29 cellular contexts compared by ENCODE assay signal in genomic region chr10:81116201-81116600, GRCh38.
DNase-seq lines count a peak whose midpoint lies in the region; ATAC-seq and TF ChIP-seq lines count a peak whose summit lies in the region.
"Had no signal": no experiment of that assay in that cellular context is flagged by ENCODE, and none has a peak within 500 bp of the region (broad histone marks: within the 10 kb centered on the region; RNA-seq: fewer than 3 reads in every experiment).

No MANE protein-coding gene starts in this region.

- peak; percentile 19 for DNase-seq in MCF 10A (ENCODE audit: unreplicated experiment)
- no peak for DNase-seq in breast epithelium (ENCODE audit: low spot score in 2 of 2)
- peak; percentile 37 for DNase-seq in T1000 (lab: John Stamatoyannopoulos, UW)
- peak; percentile 2 for DNase-seq in glomerular visceral epithelial cell (ENCODE audit: extremely low spot score)
- DNase-seq in NCI-H1694 treated with DMSO at 0.1 percent for 48 hours (lab: John Stamatoyannopoulos, UW), result no peak
- DNase-seq in right cardiac atrium, result no peak
- DNase-seq in activated CD4-positive, alpha-beta T cell treated with anti-CD3 and anti-CD28 coated beads, Interleukin-2, amount 50 U/mL, for 4 hours, result no peak
- no peak for DNase-seq in effector memory CD4-positive, alpha-beta T cell
- DNase-seq: activated CD4-positive, alpha-beta T cell treated with anti-CD3 and anti-CD28 coated beads, Interleukin-2, amount 50 U/mL, for 1 hour; anterior cingulate cortex; BE2C; DMS79 treated with DMSO at 0.1 percent for 48 hours; glutamatergic neuron; left colon; midbrain; MM.1S; natural killer cell; NCI-H146; NCI-H2171 treated with DMSO at 0.1 percent for 48 hours; NCI-H526 treated with DMSO at 0.1 percent for 48 hours; spleen; stimulated activated CD4-positive, alpha-beta T cell treated with anti-CD3 and anti-CD28 coated beads, Interleukin-2, amount 100 ng/mL, for 48 hours; upper lobe of right lung had no signal

- no peak for TF ChIP-seq POLR2A in breast epithelium (IDR thresholded peaks at IDR 0.05)

- no peak for ATAC-seq in right cardiac atrium
- ATAC-seq: HCT116; left colon; natural killer cell; SK-N-SH treated with all-trans-retinoic acid at 6 μM for 48 hours; stimulated activated memory B cell treated with anti-CD40 and anti-IgM and Interleukin-4, amounts not matched to agents 10 μg/mL and 1 μg/mL and 100 μg/mL, for 72 hours; upper lobe of right lung; WTC11 had no signal

- WGBS in right cardiac atrium, result 74% methylated on average over 4 of the region's 4 CpGs

- no peaks in the 10 kb centered on the region for H3K36me3 Mint-ChIP-seq in MCF 10A (ENCODE audit: insufficient read depth, unreplicated experiment)
- H3K36me3 Mint-ChIP-seq: activated naive CD4-positive, alpha-beta T cell treated with anti-CD3 and anti-CD28 coated beads, Interleukin-2, amount 50 U/mL, for 24 hours; natural killer cell; stimulated activated memory B cell treated with anti-CD40 and anti-IgM and Interleukin-4, amounts not matched to agents 10 μg/mL and 1 μg/mL and 100 μg/mL, for 72 hours; WTC11 had no signal

- intact Hi-C loops in MCF 10A (cut with micrococcal nuclease) (no loop called here), breast epithelium (cut with DNase I; ENCODE audit: low total_unique reads) (no loop called here), right cardiac atrium (cut with DNase I) (no loop called here)

- H3K9me3 ChIP-seq in breast epithelium (no peaks in the 10 kb centered on the region), right cardiac atrium (ENCODE audit: control insufficient read depth, low read length) (no peaks in the 10 kb centered on the region)
- no peaks in the 10 kb centered on the region for H3K9me3 ChIP-seq in effector memory CD4-positive, alpha-beta T cell (ENCODE audit: control insufficient read depth, low read length)
- H3K9me3 ChIP-seq: BE2C, right atrium auricular region, spleen, upper lobe of right lung had no signal

- H3K4me1 ChIP-seq in breast epithelium (no peaks in the 10 kb centered on the region), right cardiac atrium (ENCODE audit: control insufficient read depth, insufficient read depth, low read length) (no peaks in the 10 kb centered on the region)
- no peaks in the 10 kb centered on the region for H3K4me1 ChIP-seq in effector memory CD4-positive, alpha-beta T cell (ENCODE audit: control insufficient read depth, insufficient read depth, low read length, poor library complexity, severe bottlenecking)
- H3K4me1 ChIP-seq: BE2C, right atrium auricular region, spleen, upper lobe of right lung had no signal

- no peak overlapping the region for H3K27ac Mint-ChIP-seq in MCF 10A (ENCODE audit: low read depth, unreplicated experiment)
- H3K27ac Mint-ChIP-seq: activated naive CD4-positive, alpha-beta T cell treated with anti-CD3 and anti-CD28 coated beads, Interleukin-2, amount 50 U/mL, for 24 hours; natural killer cell; stimulated activated memory B cell treated with anti-CD40 and anti-IgM and Interleukin-4, amounts not matched to agents 10 μg/mL and 1 μg/mL and 100 μg/mL, for 72 hours; WTC11 had no signal

- H3K36me3 ChIP-seq in breast epithelium, result no peaks in the 10 kb centered on the region
- H3K36me3 ChIP-seq in effector memory CD4-positive, alpha-beta T cell (ENCODE audit: control insufficient read depth, insufficient read depth, low read length), result no peaks in the 10 kb centered on the region
- H3K36me3 ChIP-seq: BE2C, right atrium auricular region, spleen, upper lobe of right lung had no signal

- no peaks in the 10 kb centered on the region for H3K27me3 ChIP-seq in breast epithelium
- H3K27me3 ChIP-seq in right cardiac atrium (ENCODE audit: control insufficient read depth, insufficient read depth), result no peaks in the 10 kb centered on the region
- no peaks in the 10 kb centered on the region for H3K27me3 ChIP-seq in effector memory CD4-positive, alpha-beta T cell (replicated peaks; ENCODE audit: control insufficient read depth, insufficient read depth, low read length, poor library complexity, severe bottlenecking)
- H3K27me3 ChIP-seq: BE2C, right atrium auricular region, spleen, upper lobe of right lung had no signal

- H3K27ac ChIP-seq in breast epithelium (no peak overlapping the region), right cardiac atrium (ENCODE audit: low read length) (no peak overlapping the region)
- no peak overlapping the region for H3K27ac ChIP-seq in effector memory CD4-positive, alpha-beta T cell (ENCODE audit: insufficient read depth, low read length, poor library complexity, severe bottlenecking)
- H3K27ac ChIP-seq: right atrium auricular region, spleen, upper lobe of right lung had no signal

- H3K27me3 Mint-ChIP-seq in MCF 10A (ENCODE audit: insufficient read depth, unreplicated experiment), result peaks cover 63% of the 10 kb centered on the region
- H3K27me3 Mint-ChIP-seq: stimulated activated memory B cell treated with anti-CD40 and anti-IgM and Interleukin-4, amounts not matched to agents 10 μg/mL and 1 μg/mL and 100 μg/mL, for 72 hours had no signal

- no peaks in the 10 kb centered on the region for H3K9me3 Mint-ChIP-seq in MCF 10A (ENCODE audit: unreplicated experiment)
- H3K9me3 Mint-ChIP-seq: activated naive CD4-positive, alpha-beta T cell treated with anti-CD3 and anti-CD28 coated beads, Interleukin-2, amount 50 U/mL, for 24 hours; stimulated activated memory B cell treated with anti-CD40 and anti-IgM and Interleukin-4, amounts not matched to agents 10 μg/mL and 1 μg/mL and 100 μg/mL, for 72 hours had no signal

- POLR2A ChIA-PET in MCF 10A (lab: Yijun Ruan, JAX), result no interaction called here

- CTCF ChIA-PET in MCF 10A (lab: Yijun Ruan, JAX), result interaction anchor here (0.6 to 1.7 kb wide), 9 partner anchors 8 to 838 kb away, joined by 3 to 6 read pairs (median 4); no protein-coding TSS in a partner anchor

- no TSS peak for BruUV-seq in MCF 10A (replicated peaks; lab: Mats Ljungman, UMichigan)

- TF ChIP-seq CTCF in MCF 10A (IDR thresholded peaks at IDR 0.05; ENCODE audit: unreplicated experiment) (no peak), breast epithelium (IDR thresholded peaks at IDR 0.05) (no peak)

- no peak overlapping the region for H3K4me3 Mint-ChIP-seq in MCF 10A (ENCODE audit: unreplicated experiment)
- H3K4me3 Mint-ChIP-seq: activated naive CD4-positive, alpha-beta T cell treated with anti-CD3 and anti-CD28 coated beads, Interleukin-2, amount 50 U/mL, for 24 hours; natural killer cell; stimulated activated memory B cell treated with anti-CD40 and anti-IgM and Interleukin-4, amounts not matched to agents 10 μg/mL and 1 μg/mL and 100 μg/mL, for 72 hours; WTC11 had no signal

- H3K4me1 Mint-ChIP-seq in MCF 10A (ENCODE audit: insufficient read depth, unreplicated experiment), result peaks cover 5% of the 10 kb centered on the region
- H3K4me1 Mint-ChIP-seq: activated naive CD4-positive, alpha-beta T cell treated with anti-CD3 and anti-CD28 coated beads, Interleukin-2, amount 50 U/mL, for 24 hours; natural killer cell; stimulated activated memory B cell treated with anti-CD40 and anti-IgM and Interleukin-4, amounts not matched to agents 10 μg/mL and 1 μg/mL and 100 μg/mL, for 72 hours had no signal

- H3K4me3 ChIP-seq in breast epithelium, result no peak overlapping the region
- no peak overlapping the region for H3K4me3 ChIP-seq in right cardiac atrium (ENCODE audit: low read length)
- H3K4me3 ChIP-seq in effector memory CD4-positive, alpha-beta T cell (ENCODE audit: insufficient read depth, low read depth, low read length, poor library complexity, severe bottlenecking), result no peak overlapping the region
- H3K4me3 ChIP-seq: right atrium auricular region, spleen, upper lobe of right lung had no signal

Comparison
In these comparisons a context has a peak if more than half of its experiments do, and no peak if none do; other contexts are left out.
1. DNase-seq: peak in MCF 10A (single experiment), T1000 (single experiment) and glomerular visceral epithelial cell (single experiment); none in breast epithelium (0 of 2), NCI-H1694 treated with DMSO at 0.1 percent for 48 hours (single experiment), right cardiac atrium (0 of 3), activated CD4-positive, alpha-beta T cell treated with anti-CD3 and anti-CD28 coated beads, Interleukin-2, amount 50 U/mL, for 4 hours (0 of 2) and effector memory CD4-positive, alpha-beta T cell (0 of 3).